ENCODE assay signal across 1 cellular context in genomic region chr3:114272271-114272670, GRCh38.
TF ChIP-seq lines count a peak whose summit lies in the region.

No MANE protein-coding gene starts in this region.

TF ChIP-seq in GM23338, 12 proteins besides CTCF, POLR2A, EP300 and RAD21:
- TF ChIP-seq, protein P1, sequence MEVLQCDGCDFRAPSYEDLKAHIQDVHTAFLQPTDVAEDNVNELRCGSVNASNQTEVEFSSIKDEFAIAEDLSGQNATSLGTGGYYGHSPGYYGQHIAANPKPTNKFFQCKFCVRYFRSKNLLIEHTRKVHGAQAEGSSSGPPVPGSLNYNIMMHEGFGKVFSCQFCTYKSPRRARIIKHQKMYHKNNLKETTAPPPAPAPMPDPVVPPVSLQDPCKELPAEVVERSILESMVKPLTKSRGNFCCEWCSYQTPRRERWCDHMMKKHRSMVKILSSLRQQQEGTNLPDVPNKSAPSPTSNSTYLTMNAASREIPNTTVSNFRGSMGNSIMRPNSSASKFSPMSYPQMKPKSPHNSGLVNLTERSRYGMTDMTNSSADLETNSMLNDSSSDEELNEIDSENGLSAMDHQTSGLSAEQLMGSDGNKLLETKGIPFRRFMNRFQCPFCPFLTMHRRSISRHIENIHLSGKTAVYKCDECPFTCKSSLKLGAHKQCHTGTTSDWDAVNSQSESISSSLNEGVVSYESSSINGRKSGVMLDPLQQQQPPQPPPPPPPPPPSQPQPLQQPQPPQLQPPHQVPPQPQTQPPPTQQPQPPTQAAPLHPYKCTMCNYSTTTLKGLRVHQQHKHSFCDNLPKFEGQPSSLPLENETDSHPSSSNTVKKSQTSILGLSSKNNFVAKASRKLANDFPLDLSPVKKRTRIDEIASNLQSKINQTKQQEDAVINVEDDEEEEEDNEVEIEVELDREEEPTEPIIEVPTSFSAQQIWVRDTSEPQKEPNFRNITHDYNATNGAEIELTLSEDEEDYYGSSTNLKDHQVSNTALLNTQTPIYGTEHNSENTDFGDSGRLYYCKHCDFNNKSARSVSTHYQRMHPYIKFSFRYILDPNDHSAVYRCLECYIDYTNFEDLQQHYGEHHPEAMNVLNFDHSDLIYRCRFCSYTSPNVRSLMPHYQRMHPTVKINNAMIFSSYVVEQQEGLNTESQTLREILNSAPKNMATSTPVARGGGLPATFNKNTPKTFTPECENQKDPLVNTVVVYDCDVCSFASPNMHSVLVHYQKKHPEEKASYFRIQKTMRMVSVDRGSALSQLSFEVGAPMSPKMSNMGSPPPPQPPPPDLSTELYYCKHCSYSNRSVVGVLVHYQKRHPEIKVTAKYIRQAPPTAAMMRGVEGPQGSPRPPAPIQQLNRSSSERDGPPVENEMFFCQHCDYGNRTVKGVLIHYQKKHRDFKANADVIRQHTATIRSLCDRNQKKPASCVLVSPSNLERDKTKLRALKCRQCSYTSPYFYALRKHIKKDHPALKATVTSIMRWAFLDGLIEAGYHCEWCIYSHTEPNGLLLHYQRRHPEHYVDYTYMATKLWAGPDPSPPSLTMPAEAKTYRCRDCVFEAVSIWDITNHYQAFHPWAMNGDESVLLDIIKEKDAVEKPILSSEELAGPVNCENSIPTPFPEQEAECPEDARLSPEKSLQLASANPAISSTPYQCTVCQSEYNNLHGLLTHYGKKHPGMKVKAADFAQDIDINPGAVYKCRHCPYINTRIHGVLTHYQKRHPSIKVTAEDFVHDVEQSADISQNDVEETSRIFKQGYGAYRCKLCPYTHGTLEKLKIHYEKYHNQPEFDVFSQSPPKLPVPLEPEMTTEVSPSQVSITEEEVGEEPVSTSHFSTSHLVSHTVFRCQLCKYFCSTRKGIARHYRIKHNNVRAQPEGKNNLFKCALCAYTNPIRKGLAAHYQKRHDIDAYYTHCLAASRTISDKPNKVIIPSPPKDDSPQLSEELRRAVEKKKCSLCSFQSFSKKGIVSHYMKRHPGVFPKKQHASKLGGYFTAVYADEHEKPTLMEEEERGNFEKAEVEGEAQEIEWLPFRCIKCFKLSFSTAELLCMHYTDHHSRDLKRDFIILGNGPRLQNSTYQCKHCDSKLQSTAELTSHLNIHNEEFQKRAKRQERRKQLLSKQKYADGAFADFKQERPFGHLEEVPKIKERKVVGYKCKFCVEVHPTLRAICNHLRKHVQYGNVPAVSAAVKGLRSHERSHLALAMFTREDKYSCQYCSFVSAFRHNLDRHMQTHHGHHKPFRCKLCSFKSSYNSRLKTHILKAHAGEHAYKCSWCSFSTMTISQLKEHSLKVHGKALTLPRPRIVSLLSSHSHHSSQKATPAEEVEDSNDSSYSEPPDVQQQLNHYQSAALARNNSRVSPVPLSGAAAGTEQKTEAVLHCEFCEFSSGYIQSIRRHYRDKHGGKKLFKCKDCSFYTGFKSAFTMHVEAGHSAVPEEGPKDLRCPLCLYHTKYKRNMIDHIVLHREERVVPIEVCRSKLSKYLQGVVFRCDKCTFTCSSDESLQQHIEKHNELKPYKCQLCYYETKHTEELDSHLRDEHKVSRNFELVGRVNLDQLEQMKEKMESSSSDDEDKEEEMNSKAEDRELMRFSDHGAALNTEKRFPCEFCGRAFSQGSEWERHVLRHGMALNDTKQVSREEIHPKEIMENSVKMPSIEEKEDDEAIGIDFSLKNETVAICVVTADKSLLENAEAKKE (CRISPR knock-in tag; IDR thresholded peaks at IDR 0.05), result no peak
